ENCODE assay signal across 8 cellular contexts in genomic region chr4:158722917-158723793, GRCh38. TPM values are rescaled to one million over a fixed set of nuclear protein-coding genes. Genes with fewer than 3 reads are reported as not detected.
DNase-seq lines count a peak whose midpoint lies in the region; ATAC-seq and TF ChIP-seq lines count a peak whose summit lies in the region.

Gene PPID (minus strand): TSS chr4:158723396. CDS start chr4:158723288, 108 bp downstream.

- DNase-seq in DMS 273 treated with DMSO at 0.1 percent for 48 hours (lab: John Stamatoyannopoulos, UW) (peak; percentile 40), HuH-7.5 (ENCODE audit: low spot score) (peak; percentile 60), OCI-M1 (lab: John Stamatoyannopoulos, UW) (peak; percentile 95), epithelial cell of proximal tubule (ENCODE audit: low read depth) (no peak), mucosa of gallbladder (ENCODE audit: low spot score) (peak; percentile 84)
- peak; percentile 81 for DNase-seq in activated T-cell treated with anti-CD3 and anti-CD28 coated beads, Interleukin-2, amount 50 U/mL, for 1 hour
- DNase-seq in stimulated activated CD8-positive, alpha-beta memory T cell treated with anti-CD3 and anti-CD28 coated beads, Interleukin-4, amount 100 ng/mL, for 24 hours (ENCODE audit: low read depth) = peak; percentile 82

- no peak for TF ChIP-seq CTCF in epithelial cell of proximal tubule (conservative IDR thresholded peaks at IDR 0.05; ENCODE audit: low read depth, low read length)

- peak within 1 kb of the TSS; percentile 88 for H3K4me3 ChIP-seq in epithelial cell of proximal tubule (ENCODE audit: low read depth, low read length)

- ATAC-seq in GM21528 (IDR thresholded peaks at IDR 0.05; ENCODE audit: low FRiP score, unreplicated experiment) = peak; percentile 97

RNA-seq across cellular contexts. Expression of gene PPID, which starts in this region (rescaled TPM):
- total RNA-seq in epithelial cell of proximal tubule (51.0 and 54.0 TPM in 2 replicates), mucosa of gallbladder (34.8 TPM)
